ENCODE assay signal across 1 cellular context in genomic region chr1:82330330-82330729, GRCh38.
TF ChIP-seq lines count a peak whose summit lies in the region.

No MANE protein-coding gene starts in this region.

TF ChIP-seq in H1, 55 proteins besides CTCF, POLR2A, EP300 and RAD21:
- TF ChIP-seq, protein P1, sequence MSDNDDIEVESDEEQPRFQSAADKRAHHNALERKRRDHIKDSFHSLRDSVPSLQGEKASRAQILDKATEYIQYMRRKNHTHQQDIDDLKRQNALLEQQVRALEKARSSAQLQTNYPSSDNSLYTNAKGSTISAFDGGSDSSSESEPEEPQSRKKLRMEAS (IDR thresholded peaks at IDR 0.05), result no peak
- TF ChIP-seq CHD2 (IDR thresholded peaks at IDR 0.05; ENCODE audit: low read length) (no peak), USF2 (IDR thresholded peaks at IDR 0.05; ENCODE audit: low read length) (no peak), BACH1 (IDR thresholded peaks at IDR 0.05; ENCODE audit: low read length) (no peak)
- TF ChIP-seq, protein P2, sequence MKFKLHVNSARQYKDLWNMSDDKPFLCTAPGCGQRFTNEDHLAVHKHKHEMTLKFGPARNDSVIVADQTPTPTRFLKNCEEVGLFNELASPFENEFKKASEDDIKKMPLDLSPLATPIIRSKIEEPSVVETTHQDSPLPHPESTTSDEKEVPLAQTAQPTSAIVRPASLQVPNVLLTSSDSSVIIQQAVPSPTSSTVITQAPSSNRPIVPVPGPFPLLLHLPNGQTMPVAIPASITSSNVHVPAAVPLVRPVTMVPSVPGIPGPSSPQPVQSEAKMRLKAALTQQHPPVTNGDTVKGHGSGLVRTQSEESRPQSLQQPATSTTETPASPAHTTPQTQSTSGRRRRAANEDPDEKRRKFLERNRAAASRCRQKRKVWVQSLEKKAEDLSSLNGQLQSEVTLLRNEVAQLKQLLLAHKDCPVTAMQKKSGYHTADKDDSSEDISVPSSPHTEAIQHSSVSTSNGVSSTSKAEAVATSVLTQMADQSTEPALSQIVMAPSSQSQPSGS (IDR thresholded peaks at IDR 0.05; ENCODE audit: low read length), result no peak
